ENCODE assay signal across 20 cellular contexts in genomic region chr6:25919657-25920056, GRCh38. TPM values are rescaled to one million over a fixed set of nuclear protein-coding genes. Genes with fewer than 3 reads are reported as not detected.
DNase-seq lines count a peak whose midpoint lies in the region; ATAC-seq, FAIRE-seq and TF ChIP-seq lines count a peak whose summit lies in the region.
"Had no signal": no experiment of that assay in that cellular context is flagged by ENCODE, and none has a peak within 500 bp of the region (broad histone marks: within the 10 kb centered on the region; RNA-seq: fewer than 3 reads in every experiment).

No MANE protein-coding gene starts in this region.

- H4K20me1 ChIP-seq in HepG2 (ENCODE audit: insufficient read depth, low read length), result no peaks in the 10 kb centered on the region
- H4K20me1 ChIP-seq in PC-3 (ENCODE audit: low read length), result no peaks in the 10 kb centered on the region

- in situ Hi-C loops in HepG2 (cut with HindIII; ENCODE audit: extremely low pct_ligation_motif_present, low pct_unique_long_range_greater_than_20kb), result no loop called here

- H3K4me1 Mint-ChIP-seq in activated T-helper 2 cell treated with anti-CD3 and anti-CD28 coated beads, Interferon-gamma antibody, Interleukin-2, Interleukin-4, amounts not matched to agents 10 μg/mL and 5 μg/mL and 100 μg/mL, durations not matched to agents 14 hours and 24 hours and 36 hours (ENCODE audit: low read depth), result peaks cover 35% of the 10 kb centered on the region

- no peak for TF ChIP-seq POLR2A in HepG2 (IDR thresholded peaks at IDR 0.05; ENCODE audit: insufficient read depth in 1 of 2, low read depth in 2 of 2, low read length in 2 of 2)

- no peak for TF ChIP-seq EP300 in HepG2 (IDR thresholded peaks at IDR 0.05; ENCODE audit: low read depth in 2 of 2, low read length in 2 of 2)
- no peak for TF ChIP-seq EP300 in HepG2 (CRISPR knock-in tag; IDR thresholded peaks at IDR 0.05; ENCODE audit: borderline replicate concordance)

- no peaks in the 10 kb centered on the region for H3K79me2 ChIP-seq in HepG2 (ENCODE audit: insufficient read depth, low read length)
- no peaks in the 10 kb centered on the region for H3K79me2 ChIP-seq in PC-3 (ENCODE audit: low read length)

- H3K4me3 ChIP-seq in liver (ENCODE audit: low read depth in 1 of 3, low read length in 3 of 3), result no peak overlapping the region
- no peak overlapping the region for H3K4me3 ChIP-seq in HepG2 (replicated peaks in 1 of 3; ENCODE audit: insufficient read depth in 1 of 3, low read depth in 2 of 3, low read length in 3 of 3)
- H3K4me3 ChIP-seq in PC-3 (ENCODE audit: low read length), result no peak overlapping the region

- H3K9me3 ChIP-seq in liver (ENCODE audit: control insufficient read depth in 4 of 4, low read length in 3 of 4) (no peaks in the 10 kb centered on the region), HepG2 (ENCODE audit: low read length) (no peaks in the 10 kb centered on the region), PC-3 (ENCODE audit: low read length) (no peaks in the 10 kb centered on the region)
- H3K9me3 ChIP-seq: Caco-2 had no signal

- peaks cover 9 to 30% (median 13%) of the 10 kb centered on the region in 4 donors for H3K4me1 ChIP-seq in liver (ENCODE audit: control insufficient read depth in 4 of 4, insufficient read depth in 4 of 4, low read length in 3 of 4)
- peaks cover 3% of the 10 kb centered on the region for H3K4me1 ChIP-seq in HepG2 (ENCODE audit: insufficient read depth, low read length)
- no peaks in the 10 kb centered on the region for H3K4me1 ChIP-seq in PC-3 (ENCODE audit: insufficient read depth, low read length)
- H3K4me1 ChIP-seq: Caco-2 had no signal

- intact Hi-C loops in HepG2 (cut with micrococcal nuclease; ENCODE audit: unreplicated experiment), result no loop called here
- intact Hi-C loops in activated T-helper 2 cell treated with anti-CD3 and anti-CD28 coated beads, Interferon-gamma antibody, Interleukin-2, Interleukin-4, amounts not matched to agents 10 μg/mL and 5 μg/mL and 100 μg/mL, durations not matched to agents 14 hours and 24 hours and 36 hours (cut with micrococcal nuclease), result loop anchor here (2.0 kb wide), 2 partner anchors 25 to 781 kb away; no protein-coding TSS in a partner anchor
- intact Hi-C loops in PC-3 (cut with micrococcal nuclease), result no loop called here

- 49% methylated on average over 5 of the region's 5 CpGs for WGBS in liver
- WGBS in HepG2 (ENCODE audit: low lambda C conversion rate), result 97% methylated on average over 5 of the region's 5 CpGs

- H3K36me3 ChIP-seq in liver (ENCODE audit: control insufficient read depth in 4 of 4, insufficient read depth in 3 of 4, low read depth in 1 of 4, low read length in 3 of 4) (peaks cover 8 to 65% (median 32%) of the 10 kb centered on the region in 4 donors), HepG2 (replicated peaks in 1 of 2; ENCODE audit: control insufficient read depth in 1 of 2, insufficient read depth in 2 of 2, low read length in 2 of 2) (peaks cover 4 to 25% of the 10 kb centered on the region in 2 experiments), PC-3 (ENCODE audit: low read depth, low read length) (no peaks in the 10 kb centered on the region)

- no peak for FAIRE-seq in HepG2 (lab: Jason Lieb, UNC)
- FAIRE-seq: G401.6, GM12892 had no signal

- H3F3A ChIP-seq in PC-3 (ENCODE audit: low read length, unreplicated experiment), result no peaks in the 10 kb centered on the region

- H3K4me2 ChIP-seq in HepG2 (ENCODE audit: low read depth, low read length) (no peak overlapping the region), PC-3 (ENCODE audit: low read length) (no peak overlapping the region)

- POLR2A ChIA-PET in HepG2 (lab: Yijun Ruan, JAX) (interaction anchor here (1.5 to 2.0 kb wide), 2 partner anchors 9 kb away, joined by 5 to 11 read pairs; no protein-coding TSS in a partner anchor), PC-3 (lab: Charles Lee; ENCODE audit: unreplicated experiment) (no interaction called here)

- no TSS peak for BruUV-seq in HepG2 (replicated peaks; lab: Mats Ljungman, UMichigan)
- BruUV-seq in PC-3 (replicated peaks; lab: Mats Ljungman, UMichigan), result no TSS peak

- no peak overlapping the region for H3K4me3 Mint-ChIP-seq in activated T-helper 2 cell treated with anti-CD3 and anti-CD28 coated beads, Interferon-gamma antibody, Interleukin-2, Interleukin-4, amounts not matched to agents 10 μg/mL and 5 μg/mL and 100 μg/mL, durations not matched to agents 14 hours and 24 hours and 36 hours (ENCODE audit: low read depth)
- H3K4me3 Mint-ChIP-seq: CD8-positive, alpha-beta T cell; H9; HFFc6 had no signal

- H2AFZ ChIP-seq in HepG2 (ENCODE audit: low read length) (no peak overlapping the region), PC-3 (ENCODE audit: low read length) (no peak overlapping the region)

- TF ChIP-seq RAD21 in liver (IDR thresholded peaks at IDR 0.05) (peak; percentile 13 to 44), HepG2 (CRISPR knock-in tag; IDR thresholded peaks at IDR 0.05) (no peak)

- H3K9ac ChIP-seq in liver (ENCODE audit: low read depth in 1 of 2, low read length in 2 of 2) (no peak overlapping the region), HepG2 (ENCODE audit: insufficient read depth, low read depth, low read length) (no peak overlapping the region), PC-3 (ENCODE audit: low read length) (no peak overlapping the region)

- no peak for TF ChIP-seq CTCF in liver (IDR thresholded peaks at IDR 0.05; ENCODE audit: low read depth, low read length, missing input control)
- no peak for TF ChIP-seq CTCF in HepG2 (CRISPR knock-in tag; IDR thresholded peaks at IDR 0.05)
- TF ChIP-seq CTCF in PC-3 (conservative IDR thresholded peaks at IDR 0.05; ENCODE audit: low read depth, low read length), result no peak

- H3K27me3 Mint-ChIP-seq in activated T-helper 2 cell treated with anti-CD3 and anti-CD28 coated beads, Interferon-gamma antibody, Interleukin-2, Interleukin-4, amounts not matched to agents 10 μg/mL and 5 μg/mL and 100 μg/mL, durations not matched to agents 14 hours and 24 hours and 36 hours (ENCODE audit: low read depth), result no peaks in the 10 kb centered on the region

- DNase-seq in HepG2 (ENCODE audit: low spot score), result no peak
- DNase-seq in activated T-helper 2 cell treated with anti-CD3 and anti-CD28 coated beads, Interferon-gamma antibody, Interleukin-2, Interleukin-4, amounts not matched to agents 10 μg/mL and 5 μg/mL and 100 μg/mL, durations not matched to agents 14 hours and 24 hours and 36 hours (ENCODE audit: low spot score), result no peak
- peak; percentile 85 for DNase-seq in left lobe of liver (ENCODE audit: low spot score)
- DNase-seq in PC-3, result no peak
- DNase-seq: C1 segment of cervical spinal cord; Caco-2; CD8-positive, alpha-beta T cell; DMS153; DND-41; H9; HFFc6 had no signal

- H3K9me2 ChIP-seq in PC-3 (replicated peaks; ENCODE audit: low read length), result no peaks in the 10 kb centered on the region

- peaks cover 12% of the 10 kb centered on the region for H3K36me3 Mint-ChIP-seq in activated T-helper 2 cell treated with anti-CD3 and anti-CD28 coated beads, Interferon-gamma antibody, Interleukin-2, Interleukin-4, amounts not matched to agents 10 μg/mL and 5 μg/mL and 100 μg/mL, durations not matched to agents 14 hours and 24 hours and 36 hours (ENCODE audit: low read depth)
- H3K36me3 Mint-ChIP-seq: CD8-positive, alpha-beta T cell had no signal

- H3K27ac ChIP-seq in liver (ENCODE audit: low read depth in 1 of 2, low read length in 2 of 2) (no peak overlapping the region), HepG2 (ENCODE audit: extremely low read length, insufficient read depth, low read length) (no peak overlapping the region), PC-3 (ENCODE audit: low read length) (no peak overlapping the region)

- ATAC-seq in HepG2 (no peak), left lobe of liver (peak; percentile 96), PC-3 (no peak), HG02571 (IDR thresholded peaks at IDR 0.05; ENCODE audit: unreplicated experiment) (no peak)
- ATAC-seq: CD8-positive, alpha-beta T cell; HCT116 had no signal

- peak overlapping the region; percentile 51 for H3K27ac Mint-ChIP-seq in activated T-helper 2 cell treated with anti-CD3 and anti-CD28 coated beads, Interferon-gamma antibody, Interleukin-2, Interleukin-4, amounts not matched to agents 10 μg/mL and 5 μg/mL and 100 μg/mL, durations not matched to agents 14 hours and 24 hours and 36 hours
- H3K27ac Mint-ChIP-seq: CD8-positive, alpha-beta T cell; H9; HFFc6 had no signal

- CTCF ChIA-PET in HepG2 (lab: Yijun Ruan, JAX; ENCODE audit: low intra/inter-chr PET ratio, low total read pairs) (no interaction called here), PC-3 (lab: Charles Lee) (no interaction called here)

- H3K27me3 ChIP-seq in liver (ENCODE audit: control insufficient read depth in 4 of 4, insufficient read depth in 4 of 4, low read length in 3 of 4) (no peaks in the 10 kb centered on the region), HepG2 (ENCODE audit: control insufficient read depth in 1 of 2, insufficient read depth in 2 of 2, low read length in 2 of 2) (no peaks in the 10 kb centered on the region), PC-3 (ENCODE audit: low read length) (0 out of 2 replicates have a peak, but pooled peaks cover 2% of the 10 kb centered on the region)

- H3K9me3 Mint-ChIP-seq in activated T-helper 2 cell treated with anti-CD3 and anti-CD28 coated beads, Interferon-gamma antibody, Interleukin-2, Interleukin-4, amounts not matched to agents 10 μg/mL and 5 μg/mL and 100 μg/mL, durations not matched to agents 14 hours and 24 hours and 36 hours, result peaks cover 14% of the 10 kb centered on the region
- H3K9me3 Mint-ChIP-seq: CD8-positive, alpha-beta T cell; H9; HFFc6 had no signal

RNA-seq across cellular contexts. Expression of gene SLC17A2, which starts 10.8 kb away (rescaled TPM):
- 10 to 100 TPM; 43.3 to 88.1 TPM for total RNA-seq in liver
- polyA plus RNA-seq in liver, result 10 to 100 TPM; 26.2 to 32.3 TPM
- 7.0 and 11.2 TPM in 2 replicates for total RNA-seq in HepG2 (2016; rRNA removed; fragmentation: Illumina TruSeq; extraction: Trizol)
- total RNA-seq in HepG2 (2016; cell fraction: cytosol; rRNA removed; fragmentation: Illumina TruSeq; extraction: Trizol; ENCODE audit: low read depth), result 2.2 and 2.7 TPM in 2 replicates
- 9.2 and 10.7 TPM in 2 replicates for total RNA-seq in HepG2 (2016; cell fraction: insoluble cytoplasmic fraction; rRNA removed; fragmentation: Illumina TruSeq; extraction: Trizol)
- total RNA-seq in HepG2 (2016; cell fraction: membrane; rRNA removed; fragmentation: Illumina TruSeq; extraction: Trizol), result 5.8 and 6.7 TPM in 2 replicates
- 9.4 and 10.7 TPM in 2 replicates for total RNA-seq in HepG2 (2016; cell fraction: nucleus; rRNA removed; fragmentation: Illumina TruSeq; extraction: Trizol)
- polyA plus RNA-seq in HepG2 (2011; rRNA removed), result 32.4 and 46.4 TPM in 2 replicates
- 25.3 and 48.3 TPM in 2 replicates for polyA plus RNA-seq in HepG2 (2011; cell fraction: cytosol; rRNA removed)
- 27.5 and 41.5 TPM in 2 replicates for polyA plus RNA-seq in HepG2 (2011; cell fraction: nucleus; rRNA removed)
- polyA plus RNA-seq in HepG2 (2012), result 29.6 and 59.7 TPM in 2 replicates
- 0.93 and 0.97 TPM in 2 replicates for polyA plus RNA-seq in HepG2 (2016; cell fraction: cytosol; fragmentation: Illumina TruSeq; extraction: Trizol; ENCODE audit: low read depth)
- polyA plus RNA-seq in HepG2 (2016; cell fraction: insoluble cytoplasmic fraction; fragmentation: Illumina TruSeq; extraction: Trizol; ENCODE audit: low read depth), result 6.3 and 7.7 TPM in 2 replicates
- 2.5 and 2.7 TPM in 2 replicates for polyA plus RNA-seq in HepG2 (2016; cell fraction: membrane; fragmentation: Illumina TruSeq; extraction: Trizol; ENCODE audit: low read depth)
- 13.0 and 13.3 TPM in 2 replicates for polyA plus RNA-seq in HepG2 (2016; cell fraction: nucleus; fragmentation: Illumina TruSeq; extraction: Trizol; ENCODE audit: insufficient read depth, low read depth)
- 42.4 TPM in 1 of 2 replicates, not detected in the other for polyA minus RNA-seq in HepG2 (2011; rRNA and poly(A)+ RNA removed; ENCODE audit: low replicate concordance)
- polyA minus RNA-seq in HepG2 (2011; cell fraction: cytosol; rRNA and poly(A)+ RNA removed), result 14.6 and 22.0 TPM in 2 replicates
- 23.2 and 41.0 TPM in 2 replicates for polyA minus RNA-seq in HepG2 (2011; cell fraction: nucleus; rRNA and poly(A)+ RNA removed)
- total RNA-seq in activated T-helper 2 cell treated with anti-CD3 and anti-CD28 coated beads, Interferon-gamma antibody, Interleukin-2, Interleukin-4, amounts not matched to agents 10 μg/mL and 5 μg/mL and 100 μg/mL, durations not matched to agents 14 hours and 24 hours and 36 hours, result 0.41 and 0.55 TPM in 2 replicates
- total RNA-seq in left lobe of liver, result 27.6 TPM
- not detected in 2 replicates for total RNA-seq in PC-3 (2014; rRNA removed)
- total RNA-seq: A172; A673; Caco-2; CD8-positive, alpha-beta T cell; H4; H9; HFFc6 had no signal
- polyA plus RNA-seq: BJ had no signal

RNA-seq across cellular contexts. Expression of gene TRIM38, which starts 42.9 kb away (rescaled TPM):
- total RNA-seq in liver (1 to 10 TPM; 2.9 to 3.9 TPM), HepG2 (2016; rRNA removed; fragmentation: Illumina TruSeq; extraction: Trizol) (2.5 and 3.6 TPM in 2 replicates), left lobe of liver (4.3 TPM), PC-3 (2014; rRNA removed) (5.6 and 6.4 TPM in 2 replicates)
- polyA plus RNA-seq in liver (1 to 10 TPM; 1.5 to 2.8 TPM), HepG2 (2011; rRNA removed) (3.1 and 3.7 TPM in 2 replicates)
- 0.40 and 0.44 TPM in 2 replicates for total RNA-seq in HepG2 (2016; cell fraction: cytosol; rRNA removed; fragmentation: Illumina TruSeq; extraction: Trizol; ENCODE audit: low read depth)
- 2.6 and 3.4 TPM in 2 replicates for total RNA-seq in HepG2 (2016; cell fraction: insoluble cytoplasmic fraction; rRNA removed; fragmentation: Illumina TruSeq; extraction: Trizol)
- total RNA-seq in HepG2 (2016; cell fraction: membrane; rRNA removed; fragmentation: Illumina TruSeq; extraction: Trizol), result 1.1 TPM in 2 replicates
- 3.4 TPM in 2 replicates for total RNA-seq in HepG2 (2016; cell fraction: nucleus; rRNA removed; fragmentation: Illumina TruSeq; extraction: Trizol)
- 1.1 and 1.8 TPM in 2 replicates for polyA plus RNA-seq in HepG2 (2011; cell fraction: cytosol; rRNA removed)
- polyA plus RNA-seq in HepG2 (2011; cell fraction: nucleus; rRNA removed), result 4.0 and 5.6 TPM in 2 replicates
- polyA plus RNA-seq in HepG2 (2012), result 2.3 and 2.9 TPM in 2 replicates
- 0.16 and 0.17 TPM in 2 replicates for polyA plus RNA-seq in HepG2 (2016; cell fraction: cytosol; fragmentation: Illumina TruSeq; extraction: Trizol; ENCODE audit: low read depth)
- polyA plus RNA-seq in HepG2 (2016; cell fraction: insoluble cytoplasmic fraction; fragmentation: Illumina TruSeq; extraction: Trizol; ENCODE audit: low read depth), result 2.1 and 2.5 TPM in 2 replicates
- 0.42 and 0.45 TPM in 2 replicates for polyA plus RNA-seq in HepG2 (2016; cell fraction: membrane; fragmentation: Illumina TruSeq; extraction: Trizol; ENCODE audit: low read depth)
- polyA plus RNA-seq in HepG2 (2016; cell fraction: nucleus; fragmentation: Illumina TruSeq; extraction: Trizol; ENCODE audit: insufficient read depth, low read depth), result 4.1 and 4.8 TPM in 2 replicates
- polyA minus RNA-seq in HepG2 (2011; rRNA and poly(A)+ RNA removed; ENCODE audit: low replicate concordance), result 2.6 and 4.4 TPM in 2 replicates
- polyA minus RNA-seq in HepG2 (2011; cell fraction: cytosol; rRNA and poly(A)+ RNA removed), result 1.8 and 2.8 TPM in 2 replicates
- 8.8 and 11.1 TPM in 2 replicates for polyA minus RNA-seq in HepG2 (2011; cell fraction: nucleus; rRNA and poly(A)+ RNA removed)
- 29.2 and 29.5 TPM in 2 replicates for total RNA-seq in activated T-helper 2 cell treated with anti-CD3 and anti-CD28 coated beads, Interferon-gamma antibody, Interleukin-2, Interleukin-4, amounts not matched to agents 10 μg/mL and 5 μg/mL and 100 μg/mL, durations not matched to agents 14 hours and 24 hours and 36 hours

RNA-seq across cellular contexts. Expression of gene SLC17A3, which starts 45.6 kb away (rescaled TPM):
- total RNA-seq in liver (10 to 100 TPM in 1 of 2 donors, 1 to 10 TPM in 1; 1.6 to 13.6 TPM), HepG2 (2016; rRNA removed; fragmentation: Illumina TruSeq; extraction: Trizol) (0.09 TPM in 1 of 2 replicates, not detected in the other), left lobe of liver (10.4 TPM), PC-3 (2014; rRNA removed) (not detected in 2 replicates)
- polyA plus RNA-seq in liver (10 to 100 TPM in 1 of 2 donors, 1 to 10 TPM in 1; 8.3 to 23.2 TPM), HepG2 (2011; rRNA removed) (0.08 and 0.11 TPM in 2 replicates)
- not detected in 2 replicates for total RNA-seq in HepG2 (2016; cell fraction: cytosol; rRNA removed; fragmentation: Illumina TruSeq; extraction: Trizol; ENCODE audit: low read depth)
- total RNA-seq in HepG2 (2016; cell fraction: insoluble cytoplasmic fraction; rRNA removed; fragmentation: Illumina TruSeq; extraction: Trizol), result not detected in 2 replicates
- total RNA-seq in HepG2 (2016; cell fraction: membrane; rRNA removed; fragmentation: Illumina TruSeq; extraction: Trizol), result not detected in 2 replicates
- not detected in 2 replicates for total RNA-seq in HepG2 (2016; cell fraction: nucleus; rRNA removed; fragmentation: Illumina TruSeq; extraction: Trizol)
- polyA plus RNA-seq in HepG2 (2011; cell fraction: cytosol; rRNA removed), result 0.05 TPM in 1 of 2 replicates, not detected in the other
- 0.48 and 0.58 TPM in 2 replicates for polyA plus RNA-seq in HepG2 (2011; cell fraction: nucleus; rRNA removed)
- 0.60 and 2.0 TPM in 2 replicates for polyA plus RNA-seq in HepG2 (2012)
- polyA plus RNA-seq in HepG2 (2016; cell fraction: cytosol; fragmentation: Illumina TruSeq; extraction: Trizol; ENCODE audit: low read depth), result not detected in 2 replicates
- not detected in 2 replicates for polyA plus RNA-seq in HepG2 (2016; cell fraction: insoluble cytoplasmic fraction; fragmentation: Illumina TruSeq; extraction: Trizol; ENCODE audit: low read depth)
- not detected in 2 replicates for polyA plus RNA-seq in HepG2 (2016; cell fraction: membrane; fragmentation: Illumina TruSeq; extraction: Trizol; ENCODE audit: low read depth)
- polyA plus RNA-seq in HepG2 (2016; cell fraction: nucleus; fragmentation: Illumina TruSeq; extraction: Trizol; ENCODE audit: insufficient read depth, low read depth), result not detected in 2 replicates
- not detected in 2 replicates for polyA minus RNA-seq in HepG2 (2011; rRNA and poly(A)+ RNA removed; ENCODE audit: low replicate concordance)
- not detected in 2 replicates for polyA minus RNA-seq in HepG2 (2011; cell fraction: cytosol; rRNA and poly(A)+ RNA removed)
- polyA minus RNA-seq in HepG2 (2011; cell fraction: nucleus; rRNA and poly(A)+ RNA removed), result not detected in 2 replicates
- 1.6 TPM in 2 replicates for total RNA-seq in activated T-helper 2 cell treated with anti-CD3 and anti-CD28 coated beads, Interferon-gamma antibody, Interleukin-2, Interleukin-4, amounts not matched to agents 10 μg/mL and 5 μg/mL and 100 μg/mL, durations not matched to agents 14 hours and 24 hours and 36 hours
- total RNA-seq: A172, A673, Caco-2, H9, HFFc6 had no signal
- polyA plus RNA-seq: BJ had no signal
